In the genomic region with DNA sequence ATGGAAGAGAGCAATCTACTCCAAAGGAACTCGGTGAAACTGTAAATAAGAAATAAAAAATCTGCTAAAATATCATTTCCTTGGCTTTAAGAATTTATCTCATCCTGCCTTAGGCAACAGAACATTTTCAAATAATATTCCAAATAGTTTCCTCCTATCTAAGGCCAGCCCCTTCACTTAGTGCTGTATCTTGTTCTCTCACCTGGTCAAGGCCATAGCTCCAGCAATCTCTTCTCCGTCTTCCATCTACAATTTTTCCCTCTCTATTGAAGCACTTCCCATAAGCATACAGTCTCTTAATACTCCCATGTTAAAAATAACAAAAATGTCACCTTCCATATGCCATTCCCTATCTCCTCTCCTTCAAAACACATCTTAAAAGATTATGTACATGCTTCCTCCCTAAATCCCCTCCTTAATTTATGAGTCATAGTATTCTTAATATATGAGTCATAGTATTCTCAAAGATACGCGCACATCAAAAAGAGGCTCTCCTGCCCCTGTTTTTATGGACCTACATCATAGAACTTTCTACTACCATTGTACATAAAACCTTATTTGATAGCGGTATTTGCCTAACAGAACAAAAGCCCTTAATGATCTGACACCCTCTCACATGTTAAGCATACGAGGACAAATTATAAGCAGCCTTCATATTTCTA, we compare ENCODE assay signal across 17 cellular contexts.
DNase-seq lines count a peak whose midpoint lies in the region; ATAC-seq, FAIRE-seq and TF ChIP-seq lines count a peak whose summit lies in the region.
"Had no signal": no experiment of that assay in that cellular context is flagged by ENCODE, and none has a peak within 500 bp of the region (broad histone marks: within the 10 kb centered on the region; RNA-seq: fewer than 3 reads in every experiment).

No MANE protein-coding gene starts in this region.

- H3K23ac ChIP-seq in IMR-90 (ENCODE audit: low read depth, low read length): 0 out of 2 replicates have a peak overlapping the region, but pooled peaks have one; percentile 52

- no CpG with 5 or more reads among the region's 6 CpGs for WGBS in IMR-90 (ENCODE audit: extremely low coverage in 2 of 2, insufficient read length in 1 of 2), 2 experiments
- 5% methylated on average over 6 of the region's 6 CpGs for WGBS in K562 (ENCODE audit: insufficient coverage, low coverage, missing lambda C conversion rate)
- 39 to 46% methylated on average over 6 of the region's 6 CpGs for WGBS in GM23248 (ENCODE audit: low coverage in 1 of 2, low lambda C conversion rate in 2 of 2, missing lambda C conversion rate in 2 of 2), 2 experiments
- WGBS in testis, 2 donors: 70 to 73% methylated on average over 6 of the region's 6 CpGs

- peak overlapping the region; percentile 79 for H2BK20ac ChIP-seq in IMR-90 (ENCODE audit: low read depth, low read length)

- dilution Hi-C loops in IMR-90 (cut with HindIII; ENCODE audit: low sequenced_read_pairs, unreplicated experiment): no loop called here

- no peaks in the 10 kb centered on the region for H3K27me3 ChIP-seq in IMR-90 (ENCODE audit: control insufficient read depth, insufficient read depth, low read length)
- no peaks in the 10 kb centered on the region for H3K27me3 ChIP-seq in K562 (ENCODE audit: control insufficient read depth in 2 of 2, insufficient read depth in 2 of 2, low read length in 2 of 2)
- no peaks in the 10 kb centered on the region for H3K27me3 ChIP-seq in GM23248 (replicated peaks; ENCODE audit: insufficient read depth)
- H3K27me3 ChIP-seq in testis: no peaks in the 10 kb centered on the region

- H3K36me3 ChIP-seq in IMR-90 (ENCODE audit: control insufficient read depth, insufficient read depth, low read length) (peaks cover 3% of the 10 kb centered on the region; the same call in 1 of the 2 replicates), K562 (ENCODE audit: control insufficient read depth, insufficient read depth, low read length) (no peaks in the 10 kb centered on the region), GM23248 (ENCODE audit: low read depth) (no peaks in the 10 kb centered on the region), testis (ENCODE audit: low read depth, missing control alignments) (no peaks in the 10 kb centered on the region)

- H3K9me1 ChIP-seq in IMR-90 (ENCODE audit: insufficient read depth, low read length): no peaks in the 10 kb centered on the region
- H3K9me1 ChIP-seq in K562 (ENCODE audit: control insufficient read depth, insufficient read depth, low read length): no peaks in the 10 kb centered on the region

- no peaks in the 10 kb centered on the region; the same call in 1 of the 2 replicates for H4K20me1 ChIP-seq in IMR-90 (ENCODE audit: insufficient read depth, low read length)
- H4K20me1 ChIP-seq in K562 (replicated peaks; ENCODE audit: control insufficient read depth, insufficient read depth, low read length): no peaks in the 10 kb centered on the region
- H4K20me1 ChIP-seq in GM23248 (ENCODE audit: insufficient read depth): no peaks in the 10 kb centered on the region

- H2AFZ ChIP-seq in IMR-90 (replicated peaks; ENCODE audit: low read length, poor library complexity) (no peak overlapping the region), K562 (ENCODE audit: low read depth, low read length) (no peak overlapping the region), GM23248 (no peak overlapping the region)

- H2BK15ac ChIP-seq in IMR-90 (ENCODE audit: low read depth, low read length): peak overlapping the region; percentile 89; the same call in 1 of the 3 replicates

- TF ChIP-seq CTCF in IMR-90 (conservative IDR thresholded peaks at IDR 0.05; ENCODE audit: low read depth, low read length) (no peak), K562 (IDR thresholded peaks at IDR 0.05 in 2 of 3, conservative IDR thresholded peaks at IDR 0.05 in 1 of 3; ENCODE audit: insufficient read depth in 2 of 3, low read depth in 1 of 3, low read length in 3 of 3) (no peak), testis (IDR thresholded peaks at IDR 0.05) (no peak)

- intact Hi-C loops in IMR-90 (cut with micrococcal nuclease): loop anchor here (5.0 kb wide), 1 partner anchor 56 kb away; no protein-coding TSS in a partner anchor
- intact Hi-C loops in K562 (cut with micrococcal nuclease): no loop called here
- intact Hi-C loops in testis (cut with DNase I; ENCODE audit: low total_unique reads): no loop called here

- POLR2A ChIA-PET in IMR-90 (lab: Charles Lee; ENCODE audit: unreplicated experiment): no interaction called here
- POLR2A ChIA-PET in K562 (lab: Yijun Ruan, JAX): no interaction called here

- H2AK5ac ChIP-seq in IMR-90 (ENCODE audit: low read depth, low read length): peak overlapping the region; percentile 54; the same call in 1 of the 2 replicates

- peak overlapping the region; percentile 71; the same call in 1 of the 2 replicates for H3K4me2 ChIP-seq in IMR-90 (ENCODE audit: low read depth, low read length)
- no peak overlapping the region for H3K4me2 ChIP-seq in K562 (ENCODE audit: insufficient read depth, low read length)
- H3K4me2 ChIP-seq in GM23248 (ENCODE audit: unreplicated experiment): no peak overlapping the region

- in situ Hi-C loops in ACHN (cut with HindIII; ENCODE audit: low pct_ligation_motif_present, low pct_unique_long_range_greater_than_20kb, low sequenced_read_pairs): no loop called here
- in situ Hi-C loops in IMR-90 (cut with MboI; ENCODE audit: low sequenced_read_pairs): no loop called here
- in situ Hi-C loops in K562 (cut with MboI): no loop called here
- in situ Hi-C loops in GM23248 (cut with MboI): no loop called here

- no peak overlapping the region for H2AK9ac ChIP-seq in IMR-90 (replicated peaks; ENCODE audit: low read depth, low read length, poor library complexity)

- H3K79me1 ChIP-seq in IMR-90 (ENCODE audit: low read depth in 1 of 2, low read length in 2 of 2): peaks cover 8 to 22% of the 10 kb centered on the region in 2 experiments

- no peak overlapping the region for H4K5ac ChIP-seq in IMR-90 (ENCODE audit: low read depth, low read length)

- H3K4me3 ChIP-seq in IMR-90 (ENCODE audit: insufficient read depth, low read depth, low read length) (no peak overlapping the region), K562 (no peak overlapping the region), GM23248 (no peak overlapping the region), testis (no peak overlapping the region)
- H3K4me3 ChIP-seq: psoas muscle had no signal

- peak overlapping the region; percentile 89 for H2BK5ac ChIP-seq in IMR-90 (ENCODE audit: low read depth, low read length, poor library complexity, severe bottlenecking)

- H3K79me2 ChIP-seq in K562 (ENCODE audit: control insufficient read depth, insufficient read depth, low read length): no peaks in the 10 kb centered on the region
- no peaks in the 10 kb centered on the region for H3K79me2 ChIP-seq in GM23248 (ENCODE audit: insufficient read depth)

- ATAC-seq in IMR-90 (ENCODE audit: low read depth) (peak; percentile 69), K562 (no peak)
- ATAC-seq: activated CD8-positive, alpha-beta T cell treated with anti-CD3 and anti-CD28 coated beads for 36 hours; activated T-cell treated with anti-CD3 and anti-CD28 coated beads, Interleukin-2, amount 50 U/mL, for 72 hours; psoas muscle; WTC11 had no signal

- peak overlapping the region; percentile 57; the same call in 1 of the 2 replicates for H3K18ac ChIP-seq in IMR-90 (ENCODE audit: low read depth, low read length)

- TF ChIP-seq RAD21 in IMR-90 (IDR thresholded peaks at IDR 0.05; ENCODE audit: low read length) (no peak), K562 (CRISPR knock-in tag; conservative IDR thresholded peaks at IDR 0.05 in 1 of 2, IDR thresholded peaks at IDR 0.05 in 1 of 2) (no peak)

- H3K9ac ChIP-seq in IMR-90 (ENCODE audit: low read depth, low read length) (no peak overlapping the region), K562 (ENCODE audit: insufficient read depth in 1 of 2, low read depth in 2 of 2, low read length in 2 of 2) (no peak overlapping the region), GM23248 (no peak overlapping the region)

- no peaks in the 10 kb centered on the region for H3K9me3 ChIP-seq in IMR-90 (ENCODE audit: control insufficient read depth, insufficient read depth, low read length)
- H3K9me3 ChIP-seq in K562 (replicated peaks; ENCODE audit: control insufficient read depth, insufficient read depth, low read depth, low read length): no peaks in the 10 kb centered on the region
- no peaks in the 10 kb centered on the region for H3K9me3 ChIP-seq in GM23248 (ENCODE audit: low read depth)
- H3K9me3 ChIP-seq in testis: no peaks in the 10 kb centered on the region
- H3K9me3 ChIP-seq: psoas muscle had no signal

- 0 out of 2 replicates have a peak overlapping the region, but pooled peaks have one; percentile 27 for H3K27ac ChIP-seq in IMR-90 (ENCODE audit: insufficient read depth, low read length)
- no peak overlapping the region for H3K27ac ChIP-seq in K562 (ENCODE audit: extremely low read depth, low read depth, low read length)
- no peak overlapping the region for H3K27ac ChIP-seq in GM23248
- H3K27ac ChIP-seq in testis: no peak overlapping the region
- H3K27ac ChIP-seq: psoas muscle had no signal

- TF ChIP-seq EP300 in K562 (IDR thresholded peaks at IDR 0.05; ENCODE audit: low read length): no peak

- TF ChIP-seq POLR2A in IMR-90 (IDR thresholded peaks at IDR 0.05; ENCODE audit: low read depth, low read length) (no peak), K562 (conservative IDR thresholded peaks at IDR 0.05) (no peak), testis (IDR thresholded peaks at IDR 0.05) (no peak)

- FAIRE-seq in K562 (lab: Jason Lieb, UNC): no peak

- no TSS peak for BruUV-seq in IMR-90 (replicated peaks; lab: Mats Ljungman, UMichigan)
- no TSS peak for BruUV-seq in K562 (replicated peaks; lab: Mats Ljungman, UMichigan)

- DNase-seq in ACHN (peak; percentile 48), IMR-90 (peak; percentile 78), K562 (ENCODE audit: extremely low read depth in 1 of 4, low spot score in 3 of 4) (no peak), kidney glomerular epithelial cell (lab: John Stamatoyannopoulos, UW) (peak; percentile 20), GM23248 (no peak), testis (no peak), ureter (ENCODE audit: low spot score) (no peak), NCI-H1436 (lab: John Stamatoyannopoulos, UW) (no peak)
- DNase-seq: activated CD8-positive, alpha-beta T cell treated with anti-CD3 and anti-CD28 coated beads for 36 hours; activated naive CD8-positive, alpha-beta T cell treated with anti-CD3 and anti-CD28 coated beads, Interleukin-2, amount 10 ng/mL, durations not matched to agents 7 days and 5 days; activated T-cell treated with anti-CD3 and anti-CD28 coated beads, Interleukin-2, amount 50 U/mL, for 72 hours; glutamatergic neuron; NCI-H82; nephron progenitor cell; psoas muscle; RPMI8226 had no signal

- H3K4ac ChIP-seq in IMR-90 (ENCODE audit: low read depth, low read length): peak overlapping the region; percentile 58; the same call in 1 of the 2 replicates

- H4K8ac ChIP-seq in IMR-90 (ENCODE audit: low read depth in 2 of 2, low read length in 2 of 2): peak overlapping the region in 1 of 2 experiments; percentile 64; a peak in 1 of 4 replicates

- CTCF ChIA-PET in IMR-90 (lab: Yijun Ruan, JAX) (no interaction called here), K562 (lab: Yijun Ruan, JAX; ENCODE audit: low intra/inter-chr PET ratio) (no interaction called here)

- H3F3A ChIP-seq in GM23248 (ENCODE audit: insufficient read depth): no peaks in the 10 kb centered on the region

- peak overlapping the region; percentile 68 for H2BK120ac ChIP-seq in IMR-90 (ENCODE audit: low read depth, low read length)

- H4K91ac ChIP-seq in IMR-90 (ENCODE audit: insufficient read depth, low read depth, low read length): peak overlapping the region; percentile 52; the same call in 1 of the 2 replicates

- H3K56ac ChIP-seq in IMR-90 (ENCODE audit: extremely low read depth, insufficient read depth, low read length): no peak overlapping the region

- no peak overlapping the region for H3K14ac ChIP-seq in IMR-90 (replicated peaks; ENCODE audit: low read depth, low read length)

- H3K4me1 ChIP-seq in IMR-90 (ENCODE audit: control insufficient read depth, insufficient read depth, low read length) (peaks cover 8% of the 10 kb centered on the region), K562 (replicated peaks in 1 of 2; ENCODE audit: control insufficient read depth in 2 of 2, insufficient read depth in 2 of 2, low read length in 2 of 2) (no peaks in the 10 kb centered on the region), GM23248 (ENCODE audit: insufficient read depth) (no peaks in the 10 kb centered on the region), testis (no peaks in the 10 kb centered on the region)
- H3K4me1 ChIP-seq: psoas muscle had no signal

- H3K9me2 ChIP-seq in GM23248 (ENCODE audit: insufficient read depth): no peaks in the 10 kb centered on the region

Comparison
In these comparisons a context has a peak if more than half of its experiments do, and no peak if none do; other contexts are left out.
1. DNase-seq: peak in ACHN (single experiment), IMR-90 (single experiment) and kidney glomerular epithelial cell (single experiment); none in K562 (0 of 4), GM23248 (single experiment), testis (single experiment), ureter (single experiment) and NCI-H1436 (single experiment).